21 cellular contexts compared by ENCODE assay signal in genomic region chr12:115657081-115658013, GRCh38.
DNase-seq lines count a peak whose midpoint lies in the region; ATAC-seq and TF ChIP-seq lines count a peak whose summit lies in the region.
"Had no signal": no experiment of that assay in that cellular context is flagged by ENCODE, and none has a peak within 500 bp of the region (broad histone marks: within the 10 kb centered on the region; RNA-seq: fewer than 3 reads in every experiment).

No MANE protein-coding gene starts in this region.

- no peaks in the 10 kb centered on the region for H3K79me2 ChIP-seq in PC-3 (ENCODE audit: low read length)

- ATAC-seq in PC-3 (0 out of 2 replicates have a peak, but pooled peaks have one; percentile 24), right cardiac atrium (no peak), HG03354 (IDR thresholded peaks at IDR 0.05; ENCODE audit: poor library complexity, severe bottlenecking, unreplicated experiment) (no peak)

- H3K9me2 ChIP-seq in PC-3 (replicated peaks; ENCODE audit: low read length): no peaks in the 10 kb centered on the region
- H3K9me2 ChIP-seq: SK-N-SH had no signal

- no peak overlapping the region for H3K27ac ChIP-seq in PC-3 (ENCODE audit: low read length)
- no peak overlapping the region for H3K27ac ChIP-seq in right cardiac atrium (ENCODE audit: low read length)
- H3K27ac ChIP-seq: C4-2B had no signal

- H2AFZ ChIP-seq in PC-3 (ENCODE audit: low read length): no peak overlapping the region

- no peak for DNase-seq in PC-3
- peak; percentile 5 for DNase-seq in choroid plexus epithelial cell (ENCODE audit: low read depth)
- DNase-seq in islet precursor cell: peak; percentile 35
- DNase-seq in 8988T: no peak
- no peak for DNase-seq in right cardiac atrium
- no peak for DNase-seq in NCI-H748 (lab: John Stamatoyannopoulos, UW; ENCODE audit: unreplicated experiment)
- DNase-seq: AML-193, DMS79, HFFc6, IMR-90, Karpas-422, MM.1S, NCI-H1092 treated with DMSO at 0.1 percent for 48 hours, NCI-H2081, NCI-H2171 treated with DMSO at 0.1 percent for 48 hours, NCI-H446, NCI-H526 treated with DMSO at 0.1 percent for 48 hours, SHP77 treated with DMSO at 0.1 percent for 48 hours, SK-N-SH had no signal

- 80% methylated on average over 7 of the region's 7 CpGs for WGBS in right cardiac atrium

- H3K4me3 ChIP-seq in PC-3 (ENCODE audit: low read length) (no peak overlapping the region), choroid plexus epithelial cell (ENCODE audit: low read depth, low read length) (no peak overlapping the region), right cardiac atrium (ENCODE audit: low read length) (no peak overlapping the region)

- no peaks in the 10 kb centered on the region for H3F3A ChIP-seq in PC-3 (ENCODE audit: low read length, unreplicated experiment)

- no peak overlapping the region for H3K4me2 ChIP-seq in PC-3 (ENCODE audit: low read length)
- H3K4me2 ChIP-seq: SK-N-SH had no signal

- intact Hi-C loops in PC-3 (cut with micrococcal nuclease) (no loop called here), right cardiac atrium (cut with DNase I) (no loop called here)

- H3K9me3 ChIP-seq in PC-3 (ENCODE audit: low read length) (no peaks in the 10 kb centered on the region), right cardiac atrium (ENCODE audit: control insufficient read depth, low read length) (no peaks in the 10 kb centered on the region)
- H3K9me3 ChIP-seq: SK-N-SH had no signal

- CTCF ChIA-PET in PC-3 (lab: Charles Lee): no interaction called here

- H3K36me3 ChIP-seq in PC-3 (ENCODE audit: low read depth, low read length): no peaks in the 10 kb centered on the region

- peaks cover 4% of the 10 kb centered on the region; the same call in 1 of the 2 replicates for H3K27me3 ChIP-seq in PC-3 (ENCODE audit: low read length)
- H3K27me3 ChIP-seq in right cardiac atrium (ENCODE audit: control insufficient read depth, insufficient read depth): no peaks in the 10 kb centered on the region

- H4K20me1 ChIP-seq in PC-3 (ENCODE audit: low read length): no peaks in the 10 kb centered on the region

- POLR2A ChIA-PET in PC-3 (lab: Charles Lee; ENCODE audit: unreplicated experiment): no interaction called here

- H3K9ac ChIP-seq in PC-3 (ENCODE audit: low read length): no peak overlapping the region
- H3K9ac ChIP-seq: SK-N-SH had no signal

- TF ChIP-seq CTCF in PC-3 (conservative IDR thresholded peaks at IDR 0.05; ENCODE audit: low read depth, low read length): no peak
- no peak for TF ChIP-seq CTCF in choroid plexus epithelial cell (conservative IDR thresholded peaks at IDR 0.05; ENCODE audit: low read depth, low read length)

- no TSS peak for BruUV-seq in PC-3 (replicated peaks; lab: Mats Ljungman, UMichigan)

- H3K4me1 ChIP-seq in PC-3 (ENCODE audit: insufficient read depth, low read length): peaks cover 10% of the 10 kb centered on the region
- peaks cover 5% of the 10 kb centered on the region for H3K4me1 ChIP-seq in right cardiac atrium (ENCODE audit: control insufficient read depth, insufficient read depth, low read length)

Comparison
In these comparisons a context has a peak if more than half of its experiments do, and no peak if none do; other contexts are left out.
1. DNase-seq: peak in choroid plexus epithelial cell (single experiment) and islet precursor cell (single experiment); none in PC-3 (single experiment), 8988T (single experiment), right cardiac atrium (0 of 3) and NCI-H748 (single experiment).